ENCODE assay signal across 29 cellular contexts in genomic region chr1:111967067-111967690, GRCh38. TPM values are rescaled to one million over a fixed set of nuclear protein-coding genes. Genes with fewer than 3 reads are reported as not detected.
DNase-seq lines count a peak whose midpoint lies in the region; ATAC-seq, FAIRE-seq and TF ChIP-seq lines count a peak whose summit lies in the region.
"Had no signal": no experiment of that assay in that cellular context is flagged by ENCODE, and none has a peak within 500 bp of the region (broad histone marks: within the 10 kb centered on the region; RNA-seq: fewer than 3 reads in every experiment).

No MANE protein-coding gene starts in this region.

- TF ChIP-seq POLR2A in HepG2 (IDR thresholded peaks at IDR 0.05; ENCODE audit: insufficient read depth in 1 of 2, low read depth in 2 of 2, low read length in 2 of 2) = no peak

- no peak overlapping the region for H3K9ac ChIP-seq in HepG2 (ENCODE audit: insufficient read depth, low read depth, low read length)

- H3K27me3 ChIP-seq in HepG2 (ENCODE audit: control insufficient read depth in 1 of 2, insufficient read depth in 2 of 2, low read length in 2 of 2) (no peaks in the 10 kb centered on the region; a peak in 1 of 5 replicates), upper lobe of right lung (no peaks in the 10 kb centered on the region)
- H3K27me3 ChIP-seq: adrenal gland, brain microvascular endothelial cell, Peyer's patch, stomach had no signal

- H3K4me1 Mint-ChIP-seq in brain = peaks cover 57% of the 10 kb centered on the region

- in situ Hi-C loops in HepG2 (cut with HindIII; ENCODE audit: extremely low pct_ligation_motif_present, low pct_unique_long_range_greater_than_20kb) = no loop called here

- peaks cover 7% of the 10 kb centered on the region for H3K27me3 Mint-ChIP-seq in brain

- POLR2A ChIA-PET in HepG2 (lab: Yijun Ruan, JAX) = no interaction called here

- ATAC-seq in HepG2 (peak; percentile 58), upper lobe of right lung (peak; percentile 95)
- ATAC-seq: GM12878 had no signal

- H3K36me3 ChIP-seq in HepG2 (replicated peaks in 1 of 2; ENCODE audit: control insufficient read depth in 1 of 2, insufficient read depth in 2 of 2, low read length in 2 of 2) = no peaks in the 10 kb centered on the region
- H3K36me3 ChIP-seq in upper lobe of right lung = no peaks in the 10 kb centered on the region
- H3K36me3 ChIP-seq: adrenal gland, brain microvascular endothelial cell, Peyer's patch, stomach had no signal

- CTCF ChIA-PET in HepG2 (lab: Yijun Ruan, JAX; ENCODE audit: low intra/inter-chr PET ratio, low total read pairs) = no interaction called here

- TF ChIP-seq CTCF in brain (conservative IDR thresholded peaks at IDR 0.05) (no peak), HepG2 (CRISPR knock-in tag; IDR thresholded peaks at IDR 0.05) (no peak), upper lobe of right lung (IDR thresholded peaks at IDR 0.05) (no peak)

- H3K4me3 Mint-ChIP-seq in brain = no peak overlapping the region

- TF ChIP-seq EP300 in HepG2 (IDR thresholded peaks at IDR 0.05; ENCODE audit: low read depth in 2 of 2, low read length in 2 of 2) = no peak
- no peak for TF ChIP-seq EP300 in HepG2 (CRISPR knock-in tag; IDR thresholded peaks at IDR 0.05; ENCODE audit: borderline replicate concordance)

- no peaks in the 10 kb centered on the region for H3K36me3 Mint-ChIP-seq in brain

- no peak overlapping the region for H3K4me2 ChIP-seq in HepG2 (ENCODE audit: low read depth, low read length)

- H3K4me3 ChIP-seq in HepG2 (replicated peaks in 1 of 3; ENCODE audit: insufficient read depth in 1 of 3, low read depth in 2 of 3, low read length in 3 of 3) (no peak overlapping the region), upper lobe of right lung (no peak overlapping the region)
- H3K4me3 ChIP-seq: adrenal gland, GM12878, Peyer's patch, stomach had no signal

- no peak for TF ChIP-seq RAD21 in HepG2 (CRISPR knock-in tag; IDR thresholded peaks at IDR 0.05)

- H3K27ac Mint-ChIP-seq in brain = peak overlapping the region in 3 of 5 experiments; percentile 49 to 92 (median 66)

- no TSS peak for BruUV-seq in HepG2 (replicated peaks; lab: Mats Ljungman, UMichigan)

- H3K9me3 Mint-ChIP-seq in brain = no peaks in the 10 kb centered on the region

- H3K27ac ChIP-seq in HepG2 (ENCODE audit: extremely low read length, insufficient read depth, low read length) = no peak overlapping the region
- no peak overlapping the region for H3K27ac ChIP-seq in upper lobe of right lung
- H3K27ac ChIP-seq: adrenal gland, brain microvascular endothelial cell, Peyer's patch had no signal

- no peaks in the 10 kb centered on the region for H3K79me2 ChIP-seq in HepG2 (ENCODE audit: insufficient read depth, low read length)

- DNase-seq in NCI-H82 (lab: John Stamatoyannopoulos, UW) = peak; percentile 31
- no peak for DNase-seq in NCI-H82 treated with DMSO at 0.1 percent for 48 hours (lab: John Stamatoyannopoulos, UW; ENCODE audit: unreplicated experiment)
- DNase-seq in HepG2 (ENCODE audit: low spot score) = no peak
- peak; percentile 87 for DNase-seq in upper lobe of right lung
- no peak for DNase-seq in UCSD-AML1 (lab: John Stamatoyannopoulos, UW; ENCODE audit: unreplicated experiment)
- no peak for DNase-seq in RPMI8226
- no peak for DNase-seq in SHP77 treated with DMSO at 0.1 percent for 48 hours (lab: John Stamatoyannopoulos, UW)
- DNase-seq: activated CD4-positive, alpha-beta T cell treated with anti-CD3 and anti-CD28 coated beads for 4 hours; activated naive CD4-positive, alpha-beta T cell; activated T-cell treated with anti-CD3 and anti-CD28 coated beads, Interleukin-2, amount 50 U/mL, for 48 hours; brain microvascular endothelial cell; COR-L47; effector memory CD4-positive, alpha-beta T cell; foreskin melanocyte; NCI-H1930; NCI-H446 treated with DMSO at 0.1 percent for 48 hours; Peyer's patch; stimulated activated CD8-positive, alpha-beta memory T cell treated with anti-CD3 and anti-CD28 coated beads, Interleukin-4, amount 100 ng/mL, for 48 hours; stomach had no signal

- no peak for FAIRE-seq in HepG2 (lab: Jason Lieb, UNC)
- FAIRE-seq: colon, GM12878, H1, HTR-8/SVneo, islet of Langerhans had no signal

- no peaks in the 10 kb centered on the region for H3K4me1 ChIP-seq in HepG2 (ENCODE audit: insufficient read depth, low read length)
- no peaks in the 10 kb centered on the region for H3K4me1 ChIP-seq in upper lobe of right lung
- H3K4me1 ChIP-seq: adrenal gland, Peyer's patch had no signal

- H4K20me1 ChIP-seq in HepG2 (ENCODE audit: insufficient read depth, low read length) = no peaks in the 10 kb centered on the region

- no peak overlapping the region for H2AFZ ChIP-seq in HepG2 (ENCODE audit: low read length)

- H3K9me3 ChIP-seq in HepG2 (ENCODE audit: low read length) (no peaks in the 10 kb centered on the region), upper lobe of right lung (no peaks in the 10 kb centered on the region)
- H3K9me3 ChIP-seq: adrenal gland, Peyer's patch, stomach had no signal

- WGBS in HepG2 (ENCODE audit: low lambda C conversion rate) = 48% methylated on average over 10 of the region's 13 CpGs

- intact Hi-C loops in HepG2 (cut with micrococcal nuclease; ENCODE audit: unreplicated experiment) (no loop called here), upper lobe of right lung (cut with DNase I) (no loop called here)

TF ChIP-seq in HepG2, 621 proteins besides CTCF, POLR2A, EP300 and RAD21:
- no peak for TF ChIP-seq ARID2 (CRISPR knock-in tag; IDR thresholded peaks at IDR 0.05; ENCODE audit: borderline replicate concordance)
- TF ChIP-seq PHB2 (IDR thresholded peaks at IDR 0.05; ENCODE audit: partially characterized antibody) = no peak
- TF ChIP-seq CHD4 (IDR thresholded peaks at IDR 0.05; ENCODE audit: borderline replicate concordance, low read length) = no peak
- TF ChIP-seq ZNF7 (CRISPR knock-in tag; IDR thresholded peaks at IDR 0.05) = no peak
- TF ChIP-seq ZBTB38 (CRISPR knock-in tag; IDR thresholded peaks at IDR 0.05) = no peak
- TF ChIP-seq PATZ1 (CRISPR knock-in tag; IDR thresholded peaks at IDR 0.05) = no peak
- no peak for TF ChIP-seq SRSF4 (IDR thresholded peaks at IDR 0.05; ENCODE audit: low read depth, low read length, poor library complexity, severe bottlenecking)
- no peak for TF ChIP-seq KDM1A (CRISPR knock-in tag; IDR thresholded peaks at IDR 0.05)

RNA-seq across cellular contexts. Expression of gene KCND3, which starts 22.3 kb away (rescaled TPM):
- 13.4 TPM for polyA plus RNA-seq in brain (ENCODE audit: insufficient read depth, low read depth, low replicate concordance)
- total RNA-seq in HepG2 (2016; rRNA removed; fragmentation: Illumina TruSeq; extraction: Trizol) = not detected in 2 replicates
- not detected in 2 replicates for total RNA-seq in HepG2 (2016; cell fraction: cytosol; rRNA removed; fragmentation: Illumina TruSeq; extraction: Trizol; ENCODE audit: low read depth)
- not detected in 2 replicates for total RNA-seq in HepG2 (2016; cell fraction: insoluble cytoplasmic fraction; rRNA removed; fragmentation: Illumina TruSeq; extraction: Trizol)
- total RNA-seq in HepG2 (2016; cell fraction: membrane; rRNA removed; fragmentation: Illumina TruSeq; extraction: Trizol) = not detected in 2 replicates
- total RNA-seq in HepG2 (2016; cell fraction: nucleus; rRNA removed; fragmentation: Illumina TruSeq; extraction: Trizol) = not detected in 2 replicates
- polyA plus RNA-seq in HepG2 (2011; rRNA removed) = 0.04 and 0.09 TPM in 2 replicates
- 0.03 and 0.05 TPM in 2 replicates for polyA plus RNA-seq in HepG2 (2011; cell fraction: cytosol; rRNA removed)
- 0.02 and 0.11 TPM in 2 replicates for polyA plus RNA-seq in HepG2 (2011; cell fraction: nucleus; rRNA removed)
- not detected in 2 replicates for polyA plus RNA-seq in HepG2 (2012)
- polyA plus RNA-seq in HepG2 (2016; cell fraction: cytosol; fragmentation: Illumina TruSeq; extraction: Trizol; ENCODE audit: low read depth) = not detected in 2 replicates
- polyA plus RNA-seq in HepG2 (2016; cell fraction: insoluble cytoplasmic fraction; fragmentation: Illumina TruSeq; extraction: Trizol; ENCODE audit: low read depth) = not detected in 2 replicates
- not detected in 2 replicates for polyA plus RNA-seq in HepG2 (2016; cell fraction: membrane; fragmentation: Illumina TruSeq; extraction: Trizol; ENCODE audit: low read depth)
- polyA plus RNA-seq in HepG2 (2016; cell fraction: nucleus; fragmentation: Illumina TruSeq; extraction: Trizol; ENCODE audit: insufficient read depth, low read depth) = not detected in 2 replicates
- polyA minus RNA-seq in HepG2 (2011; rRNA and poly(A)+ RNA removed; ENCODE audit: low replicate concordance) = 0.20 TPM in 1 of 2 replicates, not detected in the other
- 0.10 TPM in 1 of 2 replicates, not detected in the other for polyA minus RNA-seq in HepG2 (2011; cell fraction: cytosol; rRNA and poly(A)+ RNA removed)
- polyA minus RNA-seq in HepG2 (2011; cell fraction: nucleus; rRNA and poly(A)+ RNA removed) = 0.12 TPM in 1 of 2 replicates, not detected in the other
- total RNA-seq in upper lobe of right lung = 6.3 TPM
- total RNA-seq: activated CD8-positive, alpha-beta memory T cell treated with anti-CD3 and anti-CD28 coated beads for 36 hours; Daoy; GM12878; T-helper 1 cell treated with Interleukin-12 subunit alpha and Interleukin-12 subunit beta and Interleukin-4 antibody, amounts not matched to agents 30 ng/mL and 1 ng/mL, for 36 hours had no signal

Comparison
In these comparisons a context has a peak if more than half of its experiments do, and no peak if none do; other contexts are left out.
1. DNase-seq: peak in NCI-H82 (single experiment) and upper lobe of right lung (single experiment); none in NCI-H82 treated with DMSO at 0.1 percent for 48 hours (single experiment), HepG2 (single experiment), UCSD-AML1 (single experiment), RPMI8226 (single experiment) and SHP77 treated with DMSO at 0.1 percent for 48 hours (single experiment).